ENCODE assay signal across 8 cellular contexts in the genomic region with DNA sequence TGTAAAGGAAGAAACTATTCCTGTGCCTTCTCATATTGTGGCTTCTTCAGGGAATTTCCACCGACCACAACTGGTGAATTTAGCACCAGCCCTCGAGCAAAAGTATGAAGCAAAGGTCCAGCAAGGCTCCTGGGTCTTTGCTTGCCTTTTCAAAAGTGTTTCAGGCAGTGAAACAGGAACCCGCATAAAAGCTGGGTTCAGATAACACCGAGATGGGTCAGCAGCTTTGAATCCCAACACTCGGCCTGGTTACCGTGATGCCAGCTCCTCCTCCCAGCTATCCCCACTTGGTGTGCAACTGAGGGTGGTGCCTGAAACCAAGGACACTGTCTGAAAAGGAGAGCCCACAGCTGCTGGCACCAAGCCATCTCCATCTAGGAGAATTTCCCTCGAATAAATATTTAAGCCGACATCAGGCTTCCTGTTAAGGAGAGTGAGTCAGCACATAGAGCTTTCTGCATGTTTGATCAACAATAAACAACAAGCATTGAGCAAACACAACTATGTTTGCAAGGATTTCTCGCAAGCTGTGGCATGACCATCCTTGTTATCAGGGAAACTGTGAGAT.
A peak's percentile ranks its signal among the peaks of the same experiment; 100 is the strongest.
DNase-seq lines count a peak whose midpoint lies in the region; ATAC-seq and TF ChIP-seq lines count a peak whose summit lies in the region.

No MANE protein-coding gene starts in this region.

- no peak overlapping the region for H3K4me3 ChIP-seq in esophagus muscularis mucosa

- DNase-seq in EL (peak; percentile 76), OCI-M1 (lab: John Stamatoyannopoulos, UW) (peak; percentile 28), esophagus muscularis mucosa (ENCODE audit: extremely low spot score) (no peak), pons (ENCODE audit: low spot score) (peak; percentile 33), D341Med (ENCODE audit: low spot score) (no peak), putamen (ENCODE audit: low spot score) (no peak)
- DNase-seq in effector CD8-positive, alpha-beta T cell (lab: John Stamatoyannopoulos, UW), result no peak

- ATAC-seq in HG02678 (IDR thresholded peaks at IDR 0.05; ENCODE audit: unreplicated experiment), result no peak

- peaks cover 14 to 40% (median 30%) of the 10 kb centered on the region in 4 donors for H3K4me1 ChIP-seq in esophagus muscularis mucosa

- peak overlapping the region; percentile 58 to 69 (median 60) for H3K27ac ChIP-seq in esophagus muscularis mucosa (replicated peaks in 1 of 4)

- no peak for TF ChIP-seq POLR2A in esophagus muscularis mucosa (IDR thresholded peaks at IDR 0.05; ENCODE audit: low read depth)

- 28% methylated on average over 5 of the region's 9 CpGs for WGBS in esophagus muscularis mucosa

- H3K9me3 ChIP-seq in esophagus muscularis mucosa, result no peaks in the 10 kb centered on the region

- no peaks in the 10 kb centered on the region for H3K27me3 ChIP-seq in esophagus muscularis mucosa

- TF ChIP-seq EP300 in esophagus muscularis mucosa (IDR thresholded peaks at IDR 0.05), result no peak

- intact Hi-C loops in esophagus muscularis mucosa (cut with DNase I), result no loop called here

- H3K36me3 ChIP-seq in esophagus muscularis mucosa, result peaks cover 0 to 31% (median 10%) of the 10 kb centered on the region in 4 donors

- TF ChIP-seq CTCF in esophagus muscularis mucosa (IDR thresholded peaks at IDR 0.05), result no peak

Comparison
In these comparisons a context has a peak if more than half of its experiments do, and no peak if none do; other contexts are left out.
1. DNase-seq: peak in EL (single experiment), OCI-M1 (single experiment) and pons (single experiment); none in esophagus muscularis mucosa (single experiment), D341Med (single experiment), putamen (single experiment) and effector CD8-positive, alpha-beta T cell (single experiment).